In the genomic region with DNA sequence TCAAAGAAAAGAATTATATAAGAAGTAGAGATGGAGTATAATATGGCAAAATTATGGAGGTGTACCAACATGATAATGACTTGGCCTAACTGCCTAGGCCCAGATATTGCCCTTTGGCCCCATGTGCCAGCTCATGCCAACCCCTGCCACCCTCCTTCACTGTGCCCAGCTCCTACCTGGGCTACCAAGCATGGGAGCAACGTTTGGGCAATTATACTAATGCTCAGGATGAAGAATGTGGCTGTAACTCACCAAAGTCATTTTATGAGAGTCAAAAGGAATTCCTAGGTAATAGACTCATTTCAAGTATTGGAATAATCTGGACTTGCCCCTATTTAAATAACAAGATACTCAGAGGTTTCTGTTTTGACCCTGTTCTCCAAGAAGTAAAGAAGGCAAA, we compare ENCODE assay signal across 1 cellular context.
TF ChIP-seq lines count a peak whose summit lies in the region.

No MANE protein-coding gene starts in this region.

TF ChIP-seq in A549, 52 proteins besides CTCF, POLR2A, EP300 and RAD21 (continued from another document):
- TF ChIP-seq PBX3 (IDR thresholded peaks at IDR 0.05) (no peak), HOXB5 (CRISPR knock-in tag; IDR thresholded peaks at IDR 0.05) (no peak), POLR2AphosphoS2 (conservative IDR thresholded peaks at IDR 0.05; ENCODE audit: low read length) (no peak), FOXS1 (CRISPR knock-in tag; IDR thresholded peaks at IDR 0.05) (no peak), GATA3 (IDR thresholded peaks at IDR 0.05; ENCODE audit: borderline replicate concordance) (no peak)
